ENCODE assay signal across 1 cellular context in genomic region chr3:123603153-123603552, GRCh38.
TF ChIP-seq lines count a peak whose summit lies in the region.

No MANE protein-coding gene starts in this region.

TF ChIP-seq in HepG2, 621 proteins besides CTCF, POLR2A, EP300 and RAD21:
- TF ChIP-seq ZNF770 (CRISPR knock-in tag; IDR thresholded peaks at IDR 0.05) (peak; percentile 24; the same call in 1 of the 2 replicates), CCDC6 (CRISPR knock-in tag; IDR thresholded peaks at IDR 0.05) (0 out of 2 replicates have a peak, but pooled peaks have one; percentile 3), RCOR2 (CRISPR knock-in tag; IDR thresholded peaks at IDR 0.05) (0 out of 2 replicates have a peak, but pooled peaks have one; percentile 41), ZNF121 (CRISPR knock-in tag; IDR thresholded peaks at IDR 0.05) (peak; percentile 94), ZMYM2 (CRISPR knock-in tag; IDR thresholded peaks at IDR 0.05) (peak; percentile 56; the same call in 1 of the 2 replicates), ZMYM3 (CRISPR knock-in tag; IDR thresholded peaks at IDR 0.05) (peak; percentile 68), ZBTB3 (CRISPR knock-in tag; IDR thresholded peaks at IDR 0.05; ENCODE audit: borderline replicate concordance, low read depth) (peak; percentile 78; the same call in 1 of the 2 replicates), ZNF629 (CRISPR knock-in tag; conservative IDR thresholded peaks at IDR 0.05) (0 out of 2 replicates have a peak, but pooled peaks have one; percentile 20)
